In the genomic region with DNA sequence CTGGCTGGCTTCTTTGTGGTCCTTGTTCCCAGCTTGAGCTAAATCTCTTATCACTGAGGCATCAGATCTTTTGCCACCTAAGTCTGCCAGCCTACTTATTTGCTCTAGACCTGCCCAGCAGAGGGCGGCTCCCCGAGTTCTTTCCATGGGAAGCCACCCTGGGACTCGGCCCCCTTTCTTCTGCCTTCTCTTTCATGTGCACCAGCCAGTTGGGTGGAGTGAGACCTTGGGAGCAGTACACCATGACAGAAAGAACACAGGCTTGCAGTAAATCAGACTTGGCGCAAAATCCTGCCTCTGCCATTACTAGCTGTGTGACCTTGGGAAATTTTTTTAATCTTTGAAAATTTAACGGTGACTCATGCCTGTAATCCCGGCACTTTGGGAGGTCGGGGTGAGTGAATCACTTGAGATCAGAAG, we compare ENCODE assay signal across 8 cellular contexts. TPM values are rescaled to one million over a fixed set of nuclear protein-coding genes. Genes with fewer than 3 reads are reported as not detected.
DNase-seq lines count a peak whose midpoint lies in the region; ATAC-seq, FAIRE-seq and TF ChIP-seq lines count a peak whose summit lies in the region.

No MANE protein-coding gene starts in this region.

- H3K36me3 ChIP-seq in kidney (ENCODE audit: control insufficient read depth in 1 of 2, insufficient read depth in 2 of 2, low read length in 2 of 2) = no peaks in the 10 kb centered on the region

- ATAC-seq in GM21381 (IDR thresholded peaks at IDR 0.05; ENCODE audit: unreplicated experiment) (no peak), GM19328 (IDR thresholded peaks at IDR 0.05; ENCODE audit: unreplicated experiment) (no peak)

- H3K9ac ChIP-seq in kidney (ENCODE audit: low read length in 2 of 2) = no peak overlapping the region

- H3K4me1 ChIP-seq in kidney (ENCODE audit: control insufficient read depth in 1 of 2, insufficient read depth in 1 of 2, low read depth in 1 of 2, low read length in 2 of 2) = no peaks in the 10 kb centered on the region

- FAIRE-seq in kidney (lab: Jason Lieb, UNC) (no peak), GM12891 (lab: Jason Lieb, UNC) (no peak)

- H3K27ac ChIP-seq in VCaP (no peak overlapping the region), kidney (ENCODE audit: low read depth in 2 of 2, low read length in 2 of 2) (peak overlapping the region in 1 of 2 donors; percentile 32)

- no peak for TF ChIP-seq POLR2A in GM12891 (IDR thresholded peaks at IDR 0.05; ENCODE audit: low read depth, low read length)

- TF ChIP-seq CTCF in VCaP (conservative IDR thresholded peaks at IDR 0.05) = peak; percentile 71
- TF ChIP-seq CTCF in kidney (IDR thresholded peaks at IDR 0.05; ENCODE audit: borderline replicate concordance, extremely low read depth, insufficient read depth) = peak; percentile 36

- DNase-seq in DMS 273 treated with DMSO at 0.1 percent for 48 hours (lab: John Stamatoyannopoulos, UW) (peak; percentile 27), HT1080 (ENCODE audit: low read depth) (peak; percentile 80), kidney (peak; percentile 85), GM12891 (ENCODE audit: insufficient read length, low spot score) (no peak), KG1 (lab: John Stamatoyannopoulos, UW) (no peak)

- intact Hi-C loops in kidney (cut with DNase I) = no loop called here

- H3K4me3 ChIP-seq in kidney (ENCODE audit: low read length in 2 of 2) = no peak overlapping the region

- H3K9me3 ChIP-seq in kidney (ENCODE audit: control insufficient read depth in 1 of 2, low read length in 2 of 2) = no peaks in the 10 kb centered on the region

TF ChIP-seq in GM12891, 5 proteins besides CTCF, POLR2A, EP300 and RAD21:
- TF ChIP-seq POU2F2 (IDR thresholded peaks at IDR 0.05; ENCODE audit: low read depth, low read length) = no peak
- no peak for TF ChIP-seq TAF1 (IDR thresholded peaks at IDR 0.05; ENCODE audit: low read depth, low read length)
- TF ChIP-seq POLR2AphosphoS5 (IDR thresholded peaks at IDR 0.05; ENCODE audit: low read depth, low read length) = no peak
- no peak for TF ChIP-seq PAX5 (IDR thresholded peaks at IDR 0.05; ENCODE audit: insufficient read depth, low read length, severe bottlenecking)
- no peak for TF ChIP-seq SPI1 (IDR thresholded peaks at IDR 0.05; ENCODE audit: low read depth, low read length)

RNA-seq across cellular contexts. Expression of gene SMAGP, which starts 7.4 kb away (rescaled TPM):
- total RNA-seq in HT1080 (2014; rRNA removed; shearing (Covaris generic)) = 30.7 and 51.2 TPM in 2 replicates
- polyA plus RNA-seq in HT1080 (2015; cell fraction: cytosol; rRNA removed) = 53.7 and 54.5 TPM in 2 replicates
- polyA plus RNA-seq in HT1080 (2015; cell fraction: nucleus; rRNA removed) = 19.0 and 20.6 TPM in 2 replicates
- 28.5 TPM for total RNA-seq in kidney
- 22.8 TPM for polyA plus RNA-seq in kidney (ENCODE audit: insufficient read depth, low read depth, low replicate concordance)
- 2.7 TPM for polyA plus RNA-seq in GM12891 (2012; ENCODE audit: low read depth, missing spikeins)

RNA-seq across cellular contexts. Expression of gene DAZAP2, which starts 24.1 kb away (rescaled TPM):
- total RNA-seq in HT1080 (2014; rRNA removed; shearing (Covaris generic)) = 114 and 197 TPM in 2 replicates
- 189 and 203 TPM in 2 replicates for polyA plus RNA-seq in HT1080 (2015; cell fraction: cytosol; rRNA removed)
- polyA plus RNA-seq in HT1080 (2015; cell fraction: nucleus; rRNA removed) = 140 and 160 TPM in 2 replicates
- 319 TPM for total RNA-seq in kidney
- polyA plus RNA-seq in kidney (ENCODE audit: insufficient read depth, low read depth, low replicate concordance) = 363 TPM
- polyA plus RNA-seq in GM12891 (2012; ENCODE audit: low read depth, missing spikeins) = 109 TPM

RNA-seq across cellular contexts. Expression of gene POU6F1, which starts 44.9 kb away (rescaled TPM):
- 0.26 and 1.5 TPM in 2 replicates for total RNA-seq in HT1080 (2014; rRNA removed; shearing (Covaris generic))
- 0.73 and 0.84 TPM in 2 replicates for polyA plus RNA-seq in HT1080 (2015; cell fraction: cytosol; rRNA removed)
- 0.73 and 2.2 TPM in 2 replicates for polyA plus RNA-seq in HT1080 (2015; cell fraction: nucleus; rRNA removed)
- total RNA-seq in kidney = 20.0 TPM
- polyA plus RNA-seq in kidney (ENCODE audit: insufficient read depth, low read depth, low replicate concordance) = 5.2 TPM
- 2.9 TPM for polyA plus RNA-seq in GM12891 (2012; ENCODE audit: low read depth, missing spikeins)

Comparison
In these comparisons a context has a peak if more than half of its experiments do, and no peak if none do; other contexts are left out.
1. DNase-seq: peak in DMS 273 treated with DMSO at 0.1 percent for 48 hours (single experiment), HT1080 (single experiment) and kidney (single experiment); none in GM12891 (single experiment) and KG1 (single experiment).